In genomic region chr12:77746108-77746507, GRCh38 we compare ENCODE assay signal across 9 cellular contexts.
DNase-seq lines count a peak whose midpoint lies in the region; ATAC-seq and TF ChIP-seq lines count a peak whose summit lies in the region.
"Had no signal": no experiment of that assay in that cellular context is flagged by ENCODE, and none has a peak within 500 bp of the region (broad histone marks: within the 10 kb centered on the region; RNA-seq: fewer than 3 reads in every experiment).

No MANE protein-coding gene starts in this region.

- H3K27ac Mint-ChIP-seq in T-helper 17 cell (peak overlapping the region; percentile 74), nephron progenitor cell (no peak overlapping the region)
- H3K27ac Mint-ChIP-seq: activated naive CD8-positive, alpha-beta T cell treated with anti-CD3 and anti-CD28 coated beads, Interleukin-2, amount 10 ng/mL, durations not matched to agents 7 days and 5 days had no signal

- peak; percentile 100 for ATAC-seq in GM21515 (IDR thresholded peaks at IDR 0.05; ENCODE audit: unreplicated experiment)
- ATAC-seq in T-helper 17 cell: peak; percentile 65

- TF ChIP-seq CTCF in nephron progenitor cell (IDR thresholded peaks at IDR 0.05): no peak

- H3K4me3 ChIP-seq in Jurkat, Clone E6-1 (ENCODE audit: low read length): no peak overlapping the region

- H3K36me3 Mint-ChIP-seq in T-helper 17 cell (ENCODE audit: low read depth) (no peaks in the 10 kb centered on the region), nephron progenitor cell (ENCODE audit: low read depth) (no peaks in the 10 kb centered on the region)
- H3K36me3 Mint-ChIP-seq: activated naive CD8-positive, alpha-beta T cell treated with anti-CD3 and anti-CD28 coated beads, Interleukin-2, amount 10 ng/mL, durations not matched to agents 7 days and 5 days had no signal

- no peaks in the 10 kb centered on the region for H3K9me3 ChIP-seq in T-helper 17 cell (ENCODE audit: control insufficient read depth, low read length, poor library complexity, severe bottlenecking)

- H3K4me3 Mint-ChIP-seq in T-helper 17 cell: no peak overlapping the region
- no peak overlapping the region for H3K4me3 Mint-ChIP-seq in nephron progenitor cell
- H3K4me3 Mint-ChIP-seq: activated naive CD8-positive, alpha-beta T cell treated with anti-CD3 and anti-CD28 coated beads, Interleukin-2, amount 10 ng/mL, durations not matched to agents 7 days and 5 days had no signal

- peak; percentile 100 for DNase-seq in DMS53 treated with DMSO at 0.1 percent for 48 hours (lab: John Stamatoyannopoulos, UW; ENCODE audit: unreplicated experiment)
- peak; percentile 18 for DNase-seq in Jurkat, Clone E6-1 (ENCODE audit: low read depth, low spot score)
- DNase-seq in T-helper 17 cell: no peak
- DNase-seq in KBM-7: no peak
- no peak for DNase-seq in nephron progenitor cell
- no peak for DNase-seq in EL
- no peak for DNase-seq in cerebellar nuclear complex (lab: John Stamatoyannopoulos, UW)
- DNase-seq: activated naive CD8-positive, alpha-beta T cell treated with anti-CD3 and anti-CD28 coated beads, Interleukin-2, amount 10 ng/mL, durations not matched to agents 7 days and 5 days had no signal

- H3K4me1 Mint-ChIP-seq in T-helper 17 cell: no peaks in the 10 kb centered on the region
- H3K4me1 Mint-ChIP-seq in nephron progenitor cell: peaks cover 11% of the 10 kb centered on the region
- H3K4me1 Mint-ChIP-seq: activated naive CD8-positive, alpha-beta T cell treated with anti-CD3 and anti-CD28 coated beads, Interleukin-2, amount 10 ng/mL, durations not matched to agents 7 days and 5 days had no signal

- H3K9me3 Mint-ChIP-seq in nephron progenitor cell: no peaks in the 10 kb centered on the region

- in situ Hi-C loops in KBM-7 (cut with MboI; ENCODE audit: low pct_unique_long_range_greater_than_20kb, low sequenced_read_pairs): no loop called here

- H3K27me3 Mint-ChIP-seq in T-helper 17 cell: no peaks in the 10 kb centered on the region
- peaks cover 3% of the 10 kb centered on the region for H3K27me3 Mint-ChIP-seq in nephron progenitor cell (ENCODE audit: low read depth, poor library complexity)
- H3K27me3 Mint-ChIP-seq: activated naive CD8-positive, alpha-beta T cell treated with anti-CD3 and anti-CD28 coated beads, Interleukin-2, amount 10 ng/mL, durations not matched to agents 7 days and 5 days had no signal

Comparison
In these comparisons a context has a peak if more than half of its experiments do, and no peak if none do; other contexts are left out.
1. DNase-seq: peak in DMS53 treated with DMSO at 0.1 percent for 48 hours (single experiment) and Jurkat, Clone E6-1 (single experiment); none in T-helper 17 cell (0 of 3), KBM-7 (single experiment), nephron progenitor cell (single experiment), EL (single experiment) and cerebellar nuclear complex (0 of 2).